ENCODE assay signal across 9 cellular contexts in the genomic region with DNA sequence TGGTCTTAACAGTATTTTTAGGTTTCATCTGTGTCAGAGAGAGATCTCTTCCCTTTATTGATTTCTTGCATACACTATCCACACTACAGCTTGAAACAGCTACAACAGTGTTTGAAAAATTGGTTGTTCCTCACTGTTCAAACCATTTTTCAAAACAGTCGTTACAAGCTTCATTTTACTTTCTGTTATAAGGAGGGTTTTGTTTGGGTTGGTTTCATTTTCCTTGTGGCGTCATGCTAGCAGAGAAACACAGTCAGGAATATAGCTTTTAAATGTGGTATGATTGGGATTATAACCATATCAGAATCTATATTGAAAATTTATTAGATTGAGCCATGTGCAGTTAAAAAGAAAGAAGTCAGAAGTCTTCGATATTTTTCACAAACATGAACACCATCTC.
DNase-seq lines count a peak whose midpoint lies in the region; ATAC-seq and TF ChIP-seq lines count a peak whose summit lies in the region.
"Had no signal": no experiment of that assay in that cellular context is flagged by ENCODE, and none has a peak within 500 bp of the region (broad histone marks: within the 10 kb centered on the region; RNA-seq: fewer than 3 reads in every experiment).

No MANE protein-coding gene starts in this region.

- H3K9me3 Mint-ChIP-seq in stimulated activated naive CD8-positive, alpha-beta T cell treated with anti-CD3 and anti-CD28 coated beads, Interleukin-15, Interleukin-2, amounts not matched to agents 100 ng/mL and 50 ng/mL, for 24 hours = no peaks in the 10 kb centered on the region
- no peaks in the 10 kb centered on the region for H3K9me3 Mint-ChIP-seq in activated CD4-positive, alpha-beta memory T cell treated with anti-CD3 and anti-CD28 coated beads for 36 hours
- H3K9me3 Mint-ChIP-seq: mesothelial cell of epicardium had no signal

- TF ChIP-seq CTCF in lower lobe of right lung (IDR thresholded peaks at IDR 0.05) = no peak

- intact Hi-C loops in activated CD4-positive, alpha-beta memory T cell treated with anti-CD3 and anti-CD28 coated beads for 36 hours (cut with micrococcal nuclease) = no loop called here
- intact Hi-C loops in lower lobe of right lung (cut with DNase I) = no loop called here
- intact Hi-C loops in aorta (cut with DNase I) = no loop called here

- peaks cover 20% of the 10 kb centered on the region for H3K4me1 Mint-ChIP-seq in stimulated activated naive CD8-positive, alpha-beta T cell treated with anti-CD3 and anti-CD28 coated beads, Interleukin-15, Interleukin-2, amounts not matched to agents 100 ng/mL and 50 ng/mL, for 24 hours (ENCODE audit: low read depth)
- H3K4me1 Mint-ChIP-seq in activated CD4-positive, alpha-beta memory T cell treated with anti-CD3 and anti-CD28 coated beads for 36 hours (ENCODE audit: low read depth) = peaks cover 19% of the 10 kb centered on the region

- no peak for DNase-seq in stimulated activated naive CD8-positive, alpha-beta T cell treated with anti-CD3 and anti-CD28 coated beads, Interleukin-15, Interleukin-2, amounts not matched to agents 100 U/mL and 50 U/mL, for 24 hours
- DNase-seq in activated CD4-positive, alpha-beta memory T cell treated with anti-CD3 and anti-CD28 coated beads for 36 hours = no peak
- DNase-seq in lower lobe of right lung (no peak), aorta (no peak), T-helper 9 cell (no peak), hypothalamus (lab: John Stamatoyannopoulos, UW) (no peak), NCI-H2171 (lab: John Stamatoyannopoulos, UW) (no peak)

- H3K27ac Mint-ChIP-seq in stimulated activated naive CD8-positive, alpha-beta T cell treated with anti-CD3 and anti-CD28 coated beads, Interleukin-15, Interleukin-2, amounts not matched to agents 100 ng/mL and 50 ng/mL, for 24 hours = peak overlapping the region; percentile 71
- no peak overlapping the region for H3K27ac Mint-ChIP-seq in activated CD4-positive, alpha-beta memory T cell treated with anti-CD3 and anti-CD28 coated beads for 36 hours
- H3K27ac Mint-ChIP-seq: mesothelial cell of epicardium had no signal

- H3K27me3 Mint-ChIP-seq in stimulated activated naive CD8-positive, alpha-beta T cell treated with anti-CD3 and anti-CD28 coated beads, Interleukin-15, Interleukin-2, amounts not matched to agents 100 ng/mL and 50 ng/mL, for 24 hours = no peaks in the 10 kb centered on the region
- no peaks in the 10 kb centered on the region for H3K27me3 Mint-ChIP-seq in activated CD4-positive, alpha-beta memory T cell treated with anti-CD3 and anti-CD28 coated beads for 36 hours

- no peak for ATAC-seq in stimulated activated naive CD8-positive, alpha-beta T cell treated with anti-CD3 and anti-CD28 coated beads, Interleukin-15, Interleukin-2, amounts not matched to agents 100 U/mL and 50 U/mL, for 24 hours
- ATAC-seq in lower lobe of right lung = peak in 1 of 2 donors; percentile 67
- peak; percentile 36 for ATAC-seq in aorta (ENCODE audit: low FRiP score)

- H3K27me3 ChIP-seq in lower lobe of right lung (ENCODE audit: low read depth) (no peaks in the 10 kb centered on the region), aorta (ENCODE audit: control insufficient read depth in 1 of 2, insufficient read depth in 2 of 2, low read length in 1 of 2) (no peaks in the 10 kb centered on the region)

- no peaks in the 10 kb centered on the region for H3K36me3 Mint-ChIP-seq in stimulated activated naive CD8-positive, alpha-beta T cell treated with anti-CD3 and anti-CD28 coated beads, Interleukin-15, Interleukin-2, amounts not matched to agents 100 ng/mL and 50 ng/mL, for 24 hours (ENCODE audit: low read depth)
- H3K36me3 Mint-ChIP-seq in activated CD4-positive, alpha-beta memory T cell treated with anti-CD3 and anti-CD28 coated beads for 36 hours = no peaks in the 10 kb centered on the region
- H3K36me3 Mint-ChIP-seq: mesothelial cell of epicardium had no signal

- H3K4me1 ChIP-seq in lower lobe of right lung = peaks cover 15% of the 10 kb centered on the region
- peaks cover 0 to 8% of the 10 kb centered on the region in 2 donors for H3K4me1 ChIP-seq in aorta (ENCODE audit: control insufficient read depth in 1 of 2, insufficient read depth in 2 of 2, low read length in 2 of 2)

- H3K9me3 ChIP-seq in lower lobe of right lung (no peaks in the 10 kb centered on the region), aorta (ENCODE audit: control insufficient read depth, low read length) (no peaks in the 10 kb centered on the region)

- POLR2A ChIA-PET in activated CD4-positive, alpha-beta memory T cell treated with anti-CD3 and anti-CD28 coated beads for 36 hours (lab: Charles Lee) = no interaction called here

- WGBS in aorta, 2 donors = 23 to 25% methylated on average over 3 of the region's 3 CpGs

- H3K4me3 ChIP-seq in lower lobe of right lung = peak overlapping the region; percentile 41
- peak overlapping the region; percentile 43 to 64 for H3K4me3 ChIP-seq in aorta (ENCODE audit: low read length in 2 of 2)

- CTCF ChIA-PET in activated CD4-positive, alpha-beta memory T cell treated with anti-CD3 and anti-CD28 coated beads for 36 hours (lab: Charles Lee) = interaction anchor here (0.6 kb wide), 1 partner anchor 874 kb away, joined by 3 read pairs; no protein-coding TSS in a partner anchor

- H3K36me3 ChIP-seq in lower lobe of right lung (no peaks in the 10 kb centered on the region), aorta (ENCODE audit: control insufficient read depth in 1 of 2, insufficient read depth in 2 of 2, low read length in 1 of 2) (no peaks in the 10 kb centered on the region)

- peak overlapping the region; percentile 67 for H3K27ac ChIP-seq in lower lobe of right lung
- peak overlapping the region in 1 of 2 donors; percentile 57 for H3K27ac ChIP-seq in aorta (ENCODE audit: low read depth in 1 of 2, low read length in 2 of 2)

- peak overlapping the region; percentile 79 for H3K4me3 Mint-ChIP-seq in stimulated activated naive CD8-positive, alpha-beta T cell treated with anti-CD3 and anti-CD28 coated beads, Interleukin-15, Interleukin-2, amounts not matched to agents 100 ng/mL and 50 ng/mL, for 24 hours
- H3K4me3 Mint-ChIP-seq in activated CD4-positive, alpha-beta memory T cell treated with anti-CD3 and anti-CD28 coated beads for 36 hours = peak overlapping the region; percentile 56
- H3K4me3 Mint-ChIP-seq: mesothelial cell of epicardium had no signal
